ENCODE assay signal across 29 cellular contexts in the genomic region with DNA sequence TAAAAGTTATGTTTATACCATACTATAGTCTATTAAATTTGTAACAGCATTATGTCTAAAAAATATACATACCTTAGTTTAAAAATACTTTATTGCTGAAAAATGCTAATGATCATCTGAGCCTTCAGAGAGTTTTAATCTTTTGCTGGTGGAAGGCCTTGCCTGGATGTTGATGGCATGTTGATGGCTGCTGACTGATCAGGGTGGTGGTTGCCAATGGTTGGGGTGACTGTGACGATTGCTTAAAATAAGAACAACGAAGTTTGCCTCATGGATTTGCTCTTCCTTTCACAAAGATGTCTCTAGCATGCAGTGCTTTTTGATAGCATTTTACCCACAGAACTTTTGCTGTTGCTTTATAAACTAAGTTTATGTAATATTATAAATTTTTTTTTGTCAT.
"Had no signal": no experiment of that assay in that cellular context is flagged by ENCODE, and none has a peak within 500 bp of the region (broad histone marks: within the 10 kb centered on the region; RNA-seq: fewer than 3 reads in every experiment).

No MANE protein-coding gene starts in this region.

- H3K9me3 Mint-ChIP-seq: activated CD4-positive, alpha-beta memory T cell treated with anti-CD3 and anti-CD28 coated beads for 36 hours; activated CD4-positive, alpha-beta T cell treated with anti-CD3 and anti-CD28 coated beads, Interleukin-2, amount 10 ng/mL, durations not matched to agents 24 days and 14 days; activated naive CD4-positive, alpha-beta T cell treated with anti-CD3 and anti-CD28 coated beads, Interleukin-2, amount 10 ng/mL, durations not matched to agents 7 days and 5 days; activated T-helper 1 cell treated with anti-CD3 and anti-CD28 coated beads, Interleukin-12 subunit alpha, Interleukin-12 subunit beta, Interleukin-2, Interleukin-4 antibody, amounts not matched to agents 30 ng/mL and 10 ng/mL and 1 ng/mL, durations not matched to agents 14 hours and 24 hours and 36 hours; effector memory CD8-positive, alpha-beta T cell had no signal

- FAIRE-seq: colon, endothelial cell of umbilical vein had no signal

- H3K27ac ChIP-seq: ascending aorta, epithelial cell of prostate had no signal

- H3K9me3 ChIP-seq: ascending aorta, esophagus squamous epithelium had no signal

- DNase-seq: activated CD4-positive, alpha-beta memory T cell treated with anti-CD3 and anti-CD28 coated beads for 36 hours; activated CD4-positive, alpha-beta T cell treated with anti-CD3 and anti-CD28 coated beads for 36 hours; activated CD4-positive, alpha-beta T cell treated with anti-CD3 and anti-CD28 coated beads, Interleukin-2, amount 10 ng/mL, durations not matched to agents 24 days and 14 days; activated CD4-positive, CD25-positive, alpha-beta regulatory T cell; activated CD4-positive, CD25-positive, alpha-beta regulatory T cell treated with anti-CD3 and anti-CD28 coated beads, Interleukin-2, amount 50 U/mL, for 72 hours; activated CD8-positive, alpha-beta memory T cell treated with anti-CD3 and anti-CD28 coated beads, Interleukin-2, amount 10 ng/mL, durations not matched to agents 7 days and 5 days; activated CD8-positive, alpha-beta memory T cell treated with anti-CD3 and anti-CD28 coated beads, Interleukin-2, amount 50 U/mL, for 4 hours; activated CD8-positive, alpha-beta T cell treated with anti-CD3 and anti-CD28 coated beads, Interleukin-2, amount 10 ng/mL, durations not matched to agents 7 days and 5 days; activated gamma-delta T cell; activated naive CD4-positive, alpha-beta T cell; activated naive CD4-positive, alpha-beta T cell treated with anti-CD3 and anti-CD28 coated beads, Interleukin-2, amount 10 ng/mL, durations not matched to agents 7 days and 5 days; activated naive CD8-positive, alpha-beta T cell treated with anti-CD3 and anti-CD28 coated beads, Interleukin-2, amount 10 ng/mL, durations not matched to agents 7 days and 5 days; activated T-cell treated with anti-CD3 and anti-CD28 coated beads, Interleukin-2, amount 50 U/mL, for 1 hour; activated T-cell treated with anti-CD3 and anti-CD28 coated beads, Interleukin-2, amount 50 U/mL, for 48 hours; caudate nucleus; cortex of kidney; dermis blood vessel endothelial cell; effector CD4-positive, alpha-beta T cell; effector memory CD8-positive, alpha-beta T cell; esophagus squamous epithelium; foreskin melanocyte; head of caudate nucleus; T-helper 2 cell had no signal

- H3K4me3 ChIP-seq: ascending aorta, esophagus squamous epithelium had no signal

- H3K4me1 Mint-ChIP-seq: activated naive CD4-positive, alpha-beta T cell treated with anti-CD3 and anti-CD28 coated beads, Interleukin-2, amount 10 ng/mL, durations not matched to agents 7 days and 5 days had no signal

- H3K27me3 Mint-ChIP-seq: activated CD4-positive, alpha-beta memory T cell treated with anti-CD3 and anti-CD28 coated beads for 36 hours; activated CD4-positive, alpha-beta T cell treated with anti-CD3 and anti-CD28 coated beads for 36 hours; activated CD4-positive, alpha-beta T cell treated with anti-CD3 and anti-CD28 coated beads, Interleukin-2, amount 10 ng/mL, durations not matched to agents 24 days and 14 days; activated CD8-positive, alpha-beta memory T cell treated with anti-CD3 and anti-CD28 coated beads, Interleukin-2, amount 10 ng/mL, durations not matched to agents 7 days and 5 days; activated naive CD4-positive, alpha-beta T cell treated with anti-CD3 and anti-CD28 coated beads, Interleukin-2, amount 10 ng/mL, durations not matched to agents 7 days and 5 days; activated naive CD8-positive, alpha-beta T cell treated with anti-CD3 and anti-CD28 coated beads, Interleukin-2, amount 10 ng/mL, durations not matched to agents 7 days and 5 days; effector memory CD8-positive, alpha-beta T cell had no signal

- ATAC-seq: activated CD4-positive, alpha-beta T cell treated with anti-CD3 and anti-CD28 coated beads for 36 hours; activated CD8-positive, alpha-beta memory T cell treated with anti-CD3 and anti-CD28 coated beads, Interleukin-2, amount 10 ng/mL, durations not matched to agents 7 days and 5 days; activated CD8-positive, alpha-beta T cell treated with anti-CD3 and anti-CD28 coated beads, Interleukin-2, amount 10 ng/mL, durations not matched to agents 7 days and 5 days; activated naive CD4-positive, alpha-beta T cell treated with anti-CD3 and anti-CD28 coated beads, Interleukin-2, amount 50 U/mL, for 72 hours; effector memory CD8-positive, alpha-beta T cell had no signal

- H3K4me1 ChIP-seq: ascending aorta had no signal

- H3K4me3 Mint-ChIP-seq: activated CD4-positive, alpha-beta memory T cell treated with anti-CD3 and anti-CD28 coated beads for 36 hours; activated CD4-positive, alpha-beta T cell treated with anti-CD3 and anti-CD28 coated beads for 36 hours; activated CD4-positive, alpha-beta T cell treated with anti-CD3 and anti-CD28 coated beads, Interleukin-2, amount 10 ng/mL, durations not matched to agents 24 days and 14 days; activated CD8-positive, alpha-beta memory T cell treated with anti-CD3 and anti-CD28 coated beads, Interleukin-2, amount 10 ng/mL, durations not matched to agents 7 days and 5 days; activated CD8-positive, alpha-beta T cell treated with anti-CD3 and anti-CD28 coated beads, Interleukin-2, amount 10 ng/mL, durations not matched to agents 7 days and 5 days; activated naive CD4-positive, alpha-beta T cell treated with anti-CD3 and anti-CD28 coated beads, Interleukin-2, amount 10 ng/mL, durations not matched to agents 7 days and 5 days; activated naive CD8-positive, alpha-beta T cell treated with anti-CD3 and anti-CD28 coated beads, Interleukin-2, amount 10 ng/mL, durations not matched to agents 7 days and 5 days; activated T-helper 1 cell treated with anti-CD3 and anti-CD28 coated beads, Interleukin-12 subunit alpha, Interleukin-12 subunit beta, Interleukin-2, Interleukin-4 antibody, amounts not matched to agents 30 ng/mL and 10 ng/mL and 1 ng/mL, durations not matched to agents 14 hours and 24 hours and 36 hours; effector memory CD8-positive, alpha-beta T cell had no signal

- H3K27ac Mint-ChIP-seq: activated CD4-positive, alpha-beta memory T cell treated with anti-CD3 and anti-CD28 coated beads for 36 hours; activated CD4-positive, alpha-beta T cell treated with anti-CD3 and anti-CD28 coated beads for 36 hours; activated CD4-positive, alpha-beta T cell treated with anti-CD3 and anti-CD28 coated beads, Interleukin-2, amount 10 ng/mL, durations not matched to agents 24 days and 14 days; activated CD8-positive, alpha-beta memory T cell treated with anti-CD3 and anti-CD28 coated beads, Interleukin-2, amount 10 ng/mL, durations not matched to agents 7 days and 5 days; activated CD8-positive, alpha-beta T cell treated with anti-CD3 and anti-CD28 coated beads, Interleukin-2, amount 10 ng/mL, durations not matched to agents 7 days and 5 days; activated naive CD4-positive, alpha-beta T cell treated with anti-CD3 and anti-CD28 coated beads, Interleukin-2, amount 10 ng/mL, durations not matched to agents 7 days and 5 days; activated naive CD4-positive, alpha-beta T cell treated with anti-CD3 and anti-CD28 coated beads, Interleukin-2, amount 50 U/mL, for 72 hours; activated naive CD8-positive, alpha-beta T cell treated with anti-CD3 and anti-CD28 coated beads, Interleukin-2, amount 10 ng/mL, durations not matched to agents 7 days and 5 days; activated T-helper 1 cell treated with anti-CD3 and anti-CD28 coated beads, Interleukin-12 subunit alpha, Interleukin-12 subunit beta, Interleukin-2, Interleukin-4 antibody, amounts not matched to agents 30 ng/mL and 10 ng/mL and 1 ng/mL, durations not matched to agents 14 hours and 24 hours and 36 hours; effector memory CD8-positive, alpha-beta T cell had no signal

- H3K27me3 ChIP-seq: ascending aorta, esophagus squamous epithelium had no signal
